34 cellular contexts compared by ENCODE assay signal in genomic region chr14:64771161-64771560, GRCh38.
"Had no signal": no experiment of that assay in that cellular context is flagged by ENCODE, and none has a peak within 500 bp of the region (broad histone marks: within the 10 kb centered on the region; RNA-seq: fewer than 3 reads in every experiment).

No MANE protein-coding gene starts in this region.

- H3K4me3 ChIP-seq: ascending aorta, coronary artery, dorsolateral prefrontal cortex, heart left ventricle had no signal

- FAIRE-seq: bronchial epithelial cell, frontal cortex had no signal

- H3K36me3 ChIP-seq: ascending aorta, WERI-Rb-1 had no signal

- ATAC-seq: activated CD4-positive, alpha-beta T cell treated with anti-CD3 and anti-CD28 coated beads for 36 hours; activated CD8-positive, alpha-beta T cell treated with anti-CD3 and anti-CD28 coated beads, Interleukin-2, amount 10 ng/mL, durations not matched to agents 7 days and 5 days; activated naive CD4-positive, alpha-beta T cell treated with anti-CD3 and anti-CD28 coated beads, Interleukin-2, amount 50 U/mL, for 72 hours; esophagus mucosa had no signal

- H3K27ac Mint-ChIP-seq: activated CD4-positive, alpha-beta memory T cell treated with anti-CD3 and anti-CD28 coated beads for 36 hours; activated CD4-positive, alpha-beta T cell treated with anti-CD3 and anti-CD28 coated beads for 36 hours; activated CD4-positive, alpha-beta T cell treated with anti-CD3 and anti-CD28 coated beads, Interleukin-2, amount 10 ng/mL, durations not matched to agents 24 days and 14 days; activated CD8-positive, alpha-beta memory T cell treated with anti-CD3 and anti-CD28 coated beads, Interleukin-2, amount 10 ng/mL, durations not matched to agents 7 days and 5 days; activated CD8-positive, alpha-beta T cell treated with anti-CD3 and anti-CD28 coated beads, Interleukin-2, amount 10 ng/mL, durations not matched to agents 7 days and 5 days; activated naive CD4-positive, alpha-beta T cell treated with anti-CD3 and anti-CD28 coated beads, Interleukin-2, amount 10 ng/mL, durations not matched to agents 7 days and 5 days; activated naive CD4-positive, alpha-beta T cell treated with anti-CD3 and anti-CD28 coated beads, Interleukin-2, amount 50 U/mL, for 72 hours; activated naive CD8-positive, alpha-beta T cell treated with anti-CD3 and anti-CD28 coated beads, Interleukin-2, amount 10 ng/mL, durations not matched to agents 7 days and 5 days; activated T-helper 1 cell treated with anti-CD3 and anti-CD28 coated beads, Interleukin-12 subunit alpha, Interleukin-12 subunit beta, Interleukin-2, Interleukin-4 antibody, amounts not matched to agents 30 ng/mL and 10 ng/mL and 1 ng/mL, durations not matched to agents 14 hours and 24 hours and 36 hours; brain; dendritic cell treated with granulocyte-macrophage colony-stimulating factor and Interleukin-4, amounts not matched to agents 40 ng/mL and 50 ng/mL, for 4 days; endodermal cell; T-helper 1 cell treated with Interleukin-12 subunit alpha and Interleukin-12 subunit beta and Interleukin-4 antibody, amounts not matched to agents 30 μg/mL and 1 μg/mL, for 36 hours; T-helper 2 cell treated with Interferon-gamma antibody and Interleukin-4, amounts not matched to agents 5 μg/mL and 100 μg/mL, for 36 hours had no signal

- H3K27ac ChIP-seq: ascending aorta, coronary artery, dorsolateral prefrontal cortex, heart left ventricle, WERI-Rb-1 had no signal

- H3K36me3 Mint-ChIP-seq: activated CD4-positive, alpha-beta memory T cell treated with anti-CD3 and anti-CD28 coated beads for 36 hours; activated CD8-positive, alpha-beta memory T cell treated with anti-CD3 and anti-CD28 coated beads, Interleukin-2, amount 10 ng/mL, durations not matched to agents 7 days and 5 days; activated naive CD4-positive, alpha-beta T cell treated with anti-CD3 and anti-CD28 coated beads, Interleukin-2, amount 10 ng/mL, durations not matched to agents 7 days and 5 days; activated naive CD4-positive, alpha-beta T cell treated with anti-CD3 and anti-CD28 coated beads, Interleukin-2, amount 50 U/mL, for 72 hours; activated naive CD8-positive, alpha-beta T cell treated with anti-CD3 and anti-CD28 coated beads, Interleukin-2, amount 10 ng/mL, durations not matched to agents 7 days and 5 days had no signal

- H3K27me3 ChIP-seq: ascending aorta, dorsolateral prefrontal cortex, heart left ventricle had no signal

- H3K4me1 ChIP-seq: ascending aorta, heart left ventricle had no signal

- H3K4me3 Mint-ChIP-seq: activated CD4-positive, alpha-beta memory T cell treated with anti-CD3 and anti-CD28 coated beads for 36 hours; activated CD4-positive, alpha-beta T cell treated with anti-CD3 and anti-CD28 coated beads for 36 hours; activated CD4-positive, alpha-beta T cell treated with anti-CD3 and anti-CD28 coated beads, Interleukin-2, amount 10 ng/mL, durations not matched to agents 24 days and 14 days; activated CD8-positive, alpha-beta memory T cell treated with anti-CD3 and anti-CD28 coated beads, Interleukin-2, amount 10 ng/mL, durations not matched to agents 7 days and 5 days; activated CD8-positive, alpha-beta T cell treated with anti-CD3 and anti-CD28 coated beads, Interleukin-2, amount 10 ng/mL, durations not matched to agents 7 days and 5 days; activated naive CD4-positive, alpha-beta T cell treated with anti-CD3 and anti-CD28 coated beads, Interleukin-2, amount 10 ng/mL, durations not matched to agents 7 days and 5 days; activated naive CD8-positive, alpha-beta T cell treated with anti-CD3 and anti-CD28 coated beads, Interleukin-2, amount 10 ng/mL, durations not matched to agents 7 days and 5 days; activated T-helper 1 cell treated with anti-CD3 and anti-CD28 coated beads, Interleukin-12 subunit alpha, Interleukin-12 subunit beta, Interleukin-2, Interleukin-4 antibody, amounts not matched to agents 30 ng/mL and 10 ng/mL and 1 ng/mL, durations not matched to agents 14 hours and 24 hours and 36 hours; brain; central memory CD8-positive, alpha-beta T cell; dendritic cell treated with granulocyte-macrophage colony-stimulating factor and Interleukin-4, amounts not matched to agents 40 ng/mL and 50 ng/mL, for 4 days; endodermal cell; T-helper 1 cell treated with Interleukin-12 subunit alpha and Interleukin-12 subunit beta and Interleukin-4 antibody, amounts not matched to agents 30 μg/mL and 1 μg/mL, for 36 hours; T-helper 2 cell treated with Interferon-gamma antibody and Interleukin-4, amounts not matched to agents 5 μg/mL and 100 μg/mL, for 36 hours had no signal

- H3K4me1 Mint-ChIP-seq: brain; central memory CD8-positive, alpha-beta T cell had no signal

- H3K27me3 Mint-ChIP-seq: activated CD4-positive, alpha-beta memory T cell treated with anti-CD3 and anti-CD28 coated beads for 36 hours; activated CD4-positive, alpha-beta T cell treated with anti-CD3 and anti-CD28 coated beads for 36 hours; activated CD8-positive, alpha-beta memory T cell treated with anti-CD3 and anti-CD28 coated beads, Interleukin-2, amount 10 ng/mL, durations not matched to agents 7 days and 5 days; central memory CD8-positive, alpha-beta T cell; dendritic cell treated with granulocyte-macrophage colony-stimulating factor and Interleukin-4, amounts not matched to agents 40 ng/mL and 50 ng/mL, for 4 days had no signal

- DNase-seq: activated CD4-positive, alpha-beta memory T cell treated with anti-CD3 and anti-CD28 coated beads for 36 hours; activated CD4-positive, alpha-beta T cell treated with anti-CD3 and anti-CD28 coated beads for 36 hours; activated CD4-positive, alpha-beta T cell treated with anti-CD3 and anti-CD28 coated beads, Interleukin-2, amount 10 ng/mL, durations not matched to agents 24 days and 14 days; activated CD4-positive, CD25-positive, alpha-beta regulatory T cell; activated CD4-positive, CD25-positive, alpha-beta regulatory T cell treated with anti-CD3 and anti-CD28 coated beads, Interleukin-2, amount 50 U/mL, for 72 hours; activated CD8-positive, alpha-beta memory T cell treated with anti-CD3 and anti-CD28 coated beads, Interleukin-2, amount 10 ng/mL, durations not matched to agents 7 days and 5 days; activated CD8-positive, alpha-beta memory T cell treated with anti-CD3 and anti-CD28 coated beads, Interleukin-2, amount 50 U/mL, for 4 hours; activated CD8-positive, alpha-beta T cell treated with anti-CD3 and anti-CD28 coated beads, Interleukin-2, amount 10 ng/mL, durations not matched to agents 7 days and 5 days; activated gamma-delta T cell; activated naive CD4-positive, alpha-beta T cell; activated naive CD4-positive, alpha-beta T cell treated with anti-CD3 and anti-CD28 coated beads, Interleukin-2, amount 10 ng/mL, durations not matched to agents 7 days and 5 days; activated naive CD8-positive, alpha-beta T cell treated with anti-CD3 and anti-CD28 coated beads, Interleukin-2, amount 10 ng/mL, durations not matched to agents 7 days and 5 days; activated T-cell treated with anti-CD3 and anti-CD28 coated beads, Interleukin-2, amount 50 U/mL, for 1 hour; activated T-cell treated with anti-CD3 and anti-CD28 coated beads, Interleukin-2, amount 50 U/mL, for 48 hours; dorsolateral prefrontal cortex; effector memory CD4-positive, alpha-beta T cell; endodermal cell; foreskin fibroblast; glutamatergic neuron; T1000; WERI-Rb-1 had no signal

- H3K9me3 Mint-ChIP-seq: activated CD4-positive, alpha-beta memory T cell treated with anti-CD3 and anti-CD28 coated beads for 36 hours; activated CD4-positive, alpha-beta T cell treated with anti-CD3 and anti-CD28 coated beads, Interleukin-2, amount 10 ng/mL, durations not matched to agents 24 days and 14 days; activated naive CD4-positive, alpha-beta T cell treated with anti-CD3 and anti-CD28 coated beads, Interleukin-2, amount 10 ng/mL, durations not matched to agents 7 days and 5 days; activated naive CD4-positive, alpha-beta T cell treated with anti-CD3 and anti-CD28 coated beads, Interleukin-2, amount 50 U/mL, for 72 hours; activated naive CD8-positive, alpha-beta T cell treated with anti-CD3 and anti-CD28 coated beads, Interleukin-2, amount 10 ng/mL, durations not matched to agents 7 days and 5 days; activated T-helper 1 cell treated with anti-CD3 and anti-CD28 coated beads, Interleukin-12 subunit alpha, Interleukin-12 subunit beta, Interleukin-2, Interleukin-4 antibody, amounts not matched to agents 30 ng/mL and 10 ng/mL and 1 ng/mL, durations not matched to agents 14 hours and 24 hours and 36 hours; central memory CD8-positive, alpha-beta T cell; T-helper 1 cell treated with Interleukin-12 subunit alpha and Interleukin-12 subunit beta and Interleukin-4 antibody, amounts not matched to agents 30 μg/mL and 1 μg/mL, for 36 hours; T-helper 2 cell treated with Interferon-gamma antibody and Interleukin-4, amounts not matched to agents 5 μg/mL and 100 μg/mL, for 36 hours had no signal

- H3K9me3 ChIP-seq: ascending aorta, heart left ventricle had no signal
